In genomic region chr2:178270338-178270737, GRCh38 we compare ENCODE assay signal across 8 cellular contexts.
"Had no signal": no experiment of that assay in that cellular context is flagged by ENCODE, and none has a peak within 500 bp of the region (broad histone marks: within the 10 kb centered on the region; RNA-seq: fewer than 3 reads in every experiment).

No MANE protein-coding gene starts in this region.

- H3K4me3 Mint-ChIP-seq: H9 had no signal

- H2AFZ ChIP-seq: GM23248 had no signal

- H3K4me3 ChIP-seq: GM23248 had no signal

- DNase-seq: GM23248, H9, HCEC 1CT, IMR-90, KBM-7 had no signal

- H3K9me3 Mint-ChIP-seq: H9 had no signal

- FAIRE-seq: H1, H54, HTR-8/SVneo had no signal

- H3K27ac Mint-ChIP-seq: H9 had no signal

- H3K27ac ChIP-seq: GM23248 had no signal

- H3K9ac ChIP-seq: GM23248 had no signal
